Comparison of ENCODE assay signal across 8 cellular contexts in the genomic region with DNA sequence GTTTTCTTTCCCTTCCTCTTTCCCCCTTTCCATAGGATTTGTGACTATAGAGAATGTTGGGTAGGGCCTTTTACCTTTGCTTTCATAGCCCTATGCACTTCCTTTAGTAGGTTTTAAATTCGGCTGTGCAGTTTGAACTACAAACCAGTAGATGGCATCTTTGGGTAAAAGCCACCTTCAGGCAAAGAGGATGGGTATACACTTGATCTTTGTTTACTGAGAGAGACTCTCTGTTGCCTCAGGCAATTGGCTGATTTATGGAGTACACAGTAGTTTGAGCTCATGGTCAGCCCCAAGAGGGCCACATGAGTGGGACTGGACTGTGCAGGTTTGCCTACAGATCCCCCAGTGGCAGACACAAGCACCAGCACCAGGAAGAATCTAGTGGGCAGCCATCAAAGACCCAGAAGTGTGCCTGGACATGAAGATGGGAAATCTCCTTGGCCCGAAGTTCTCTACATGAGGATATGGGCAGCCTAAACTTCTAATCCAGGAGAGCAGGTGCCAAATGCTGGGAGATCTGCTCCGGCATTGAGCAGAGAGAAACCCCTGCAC.
A peak's percentile ranks its signal among the peaks of the same experiment; 100 is the strongest.
DNase-seq lines count a peak whose midpoint lies in the region; ATAC-seq and TF ChIP-seq lines count a peak whose summit lies in the region.

No MANE protein-coding gene starts in this region.

- H3K9me3 ChIP-seq in left lung = no peaks in the 10 kb centered on the region
- H3K9me3 ChIP-seq in vagina = no peaks in the 10 kb centered on the region
- no peaks in the 10 kb centered on the region for H3K9me3 ChIP-seq in sigmoid colon

- no peaks in the 10 kb centered on the region for H3K27me3 ChIP-seq in left lung
- no peaks in the 10 kb centered on the region for H3K27me3 ChIP-seq in vagina
- no peaks in the 10 kb centered on the region for H3K27me3 ChIP-seq in sigmoid colon

- H3K27ac ChIP-seq in left lung (no peak overlapping the region), vagina (no peak overlapping the region), sigmoid colon (no peak overlapping the region)

- H3K36me3 ChIP-seq in left lung (no peaks in the 10 kb centered on the region), vagina (no peaks in the 10 kb centered on the region), sigmoid colon (no peaks in the 10 kb centered on the region)

- peak; percentile 44 for ATAC-seq in left lung

- whole genome bisulfite sequencing in sigmoid colon, 2 donors = 30 to 40% methylated on average over 3 of the region's 3 CpGs

- no peak for TF ChIP-seq CTCF in left lung (IDR thresholded peaks at IDR 0.05)
- TF ChIP-seq CTCF in vagina (IDR thresholded peaks at IDR 0.05) = no peak
- no peak for TF ChIP-seq CTCF in sigmoid colon (IDR thresholded peaks at IDR 0.05)

- intact Hi-C loops in left lung (cut with DNase I) (no loop called here), vagina (cut with DNase I) (no loop called here), sigmoid colon (cut with DNase I) (no loop called here)

- peak; percentile 71 for DNase-seq in ELF-1 (ENCODE audit: low read depth, low spot score)
- peak; percentile 46 to 77 for DNase-seq in Kasumi-1 (lab: John Stamatoyannopoulos, UW)
- peak; percentile 34 to 46 for DNase-seq in SHP77 (lab: John Stamatoyannopoulos, UW)
- no peak for DNase-seq in left lung
- no peak for DNase-seq in NCI-H2227 (lab: John Stamatoyannopoulos, UW; ENCODE audit: unreplicated experiment)
- no peak for DNase-seq in AG20443 (ENCODE audit: low spot score)
- no peak for DNase-seq in vagina (ENCODE audit: extremely low spot score in 2 of 2)
- no peak for DNase-seq in sigmoid colon

- H3K4me3 ChIP-seq in left lung (no peak overlapping the region), vagina (no peak overlapping the region), sigmoid colon (no peak overlapping the region)

- no peak for TF ChIP-seq POLR2A in vagina (IDR thresholded peaks at IDR 0.05)
- no peak for TF ChIP-seq POLR2A in sigmoid colon (IDR thresholded peaks at IDR 0.05)

- no peaks in the 10 kb centered on the region for H3K4me1 ChIP-seq in left lung
- H3K4me1 ChIP-seq in vagina = no peaks in the 10 kb centered on the region
- H3K4me1 ChIP-seq in sigmoid colon = no peaks in the 10 kb centered on the region

- TF ChIP-seq EP300 in sigmoid colon (IDR thresholded peaks at IDR 0.05) = no peak

Comparison
In these comparisons a context has a peak if more than half of its experiments do, and no peak if none do; other contexts are left out.
1. DNase-seq: peak in ELF-1 (single experiment), Kasumi-1 (2 of 2) and SHP77 (2 of 2); none in left lung (0 of 2), NCI-H2227 (single experiment), AG20443 (single experiment), vagina (0 of 2) and sigmoid colon (single experiment).